8 cellular contexts compared by ENCODE assay signal in genomic region chr21:34885636-34886553, GRCh38.
DNase-seq lines count a peak whose midpoint lies in the region; ATAC-seq and TF ChIP-seq lines count a peak whose summit lies in the region.

No MANE protein-coding gene starts in this region.

- H3K4me1 Mint-ChIP-seq in CD8-positive, alpha-beta T cell (ENCODE audit: low read depth), result peaks cover 56% of the 10 kb centered on the region

- H3K27ac Mint-ChIP-seq in CD8-positive, alpha-beta T cell, result peak overlapping the region; percentile 71

- no peak overlapping the region for H3K27ac ChIP-seq in CD8-positive, alpha-beta T cell (ENCODE audit: low read depth, low read length)
- H3K27ac ChIP-seq in lower lobe of right lung (peak overlapping the region; percentile 95), upper lobe of right lung (peak overlapping the region; percentile 97)

- peak overlapping the region; percentile 90 for H3K4me3 Mint-ChIP-seq in CD8-positive, alpha-beta T cell

- H3K27me3 ChIP-seq in CD8-positive, alpha-beta T cell (ENCODE audit: insufficient read depth, low read length), result no peaks in the 10 kb centered on the region
- H3K27me3 ChIP-seq in lower lobe of right lung (ENCODE audit: low read depth) (peaks cover 9% of the 10 kb centered on the region), upper lobe of right lung (peaks cover 5% of the 10 kb centered on the region)

- H3K4me3 ChIP-seq in CD8-positive, alpha-beta T cell (ENCODE audit: low read depth, low read length), result peak overlapping the region; percentile 49
- H3K4me3 ChIP-seq in lower lobe of right lung, result peak overlapping the region; percentile 70
- H3K4me3 ChIP-seq in upper lobe of right lung, result peak overlapping the region; percentile 77

- intact Hi-C loops in CD8-positive, alpha-beta T cell (cut with DNase I, micrococcal nuclease), result loop anchor here (2.0 to 5.0 kb wide), 4 partner anchors 19 to 341 kb away; no protein-coding TSS in a partner anchor
- intact Hi-C loops in lower lobe of right lung (cut with DNase I), result no loop called here
- intact Hi-C loops in upper lobe of right lung (cut with DNase I), result no loop called here

- H3K27me3 Mint-ChIP-seq in CD8-positive, alpha-beta T cell (ENCODE audit: low read depth), result no peaks in the 10 kb centered on the region

- DNase-seq in CD8-positive, alpha-beta T cell, result peak in 2 of 7 experiments; percentile 23 to 28
- DNase-seq in LHCN-M2 (ENCODE audit: low read depth) (peak; percentile 42), astrocyte of the hippocampus (ENCODE audit: low read depth, low spot score) (peak; percentile 53), lower lobe of right lung (no peak), upper lobe of right lung (no peak), NCI-H1436 treated with DMSO at 0.1 percent for 48 hours (lab: John Stamatoyannopoulos, UW) (no peak), SK-N-DZ (ENCODE audit: low spot score) (no peak)

- CTCF ChIA-PET in CD8-positive, alpha-beta T cell (lab: Charles Lee), result interaction anchor here (0.7 to 6.4 kb wide), 8 partner anchors 14 to 1227 kb away, joined by 3 to 81 read pairs (median 7); no protein-coding TSS in a partner anchor

- no peaks in the 10 kb centered on the region for H3K9me3 ChIP-seq in CD8-positive, alpha-beta T cell (ENCODE audit: low read length)
- H3K9me3 ChIP-seq in lower lobe of right lung, result no peaks in the 10 kb centered on the region
- no peaks in the 10 kb centered on the region for H3K9me3 ChIP-seq in upper lobe of right lung

- no peaks in the 10 kb centered on the region for H3K36me3 ChIP-seq in CD8-positive, alpha-beta T cell (ENCODE audit: insufficient read depth, low read length)
- H3K36me3 ChIP-seq in lower lobe of right lung (no peaks in the 10 kb centered on the region), upper lobe of right lung (no peaks in the 10 kb centered on the region)

- TF ChIP-seq CTCF in CD8-positive, alpha-beta T cell (IDR thresholded peaks at IDR 0.05), result no peak
- no peak for TF ChIP-seq CTCF in lower lobe of right lung (IDR thresholded peaks at IDR 0.05)
- no peak for TF ChIP-seq CTCF in upper lobe of right lung (IDR thresholded peaks at IDR 0.05)

- H3K9me3 Mint-ChIP-seq in CD8-positive, alpha-beta T cell, result no peaks in the 10 kb centered on the region

- POLR2A ChIA-PET in CD8-positive, alpha-beta T cell (lab: Charles Lee), result interaction anchor here (1.1 to 5.4 kb wide), 6 partner anchors 48 to 165 kb away, joined by 3 to 74 read pairs (median 14); no protein-coding TSS in a partner anchor

- peaks cover 13% of the 10 kb centered on the region for H3K36me3 Mint-ChIP-seq in CD8-positive, alpha-beta T cell

- ATAC-seq in CD8-positive, alpha-beta T cell, result no peak
- ATAC-seq in lower lobe of right lung (no peak), upper lobe of right lung (no peak), HG03469 (IDR thresholded peaks at IDR 0.05; ENCODE audit: unreplicated experiment) (no peak)

- H3K4me1 ChIP-seq in CD8-positive, alpha-beta T cell (ENCODE audit: insufficient read depth, low read length), result peaks cover 25% of the 10 kb centered on the region
- H3K4me1 ChIP-seq in lower lobe of right lung (peaks cover 30% of the 10 kb centered on the region), upper lobe of right lung (peaks cover 28% of the 10 kb centered on the region)

Comparison
In these comparisons a context has a peak if more than half of its experiments do, and no peak if none do; other contexts are left out.
1. DNase-seq: peak in LHCN-M2 (single experiment) and astrocyte of the hippocampus (single experiment); none in lower lobe of right lung (single experiment), upper lobe of right lung (single experiment), NCI-H1436 treated with DMSO at 0.1 percent for 48 hours (single experiment) and SK-N-DZ (single experiment).
2. intact Hi-C loops: an anchor here in CD8-positive, alpha-beta T cell (2.0 to 5.0 kb wide); none called in lower lobe of right lung and upper lobe of right lung.
3. Peak in every context shown above with its lines, with median percentiles within 50 percentile points of each other: H3K4me3 ChIP-seq.